19 cellular contexts compared by ENCODE assay signal in genomic region chr11:127412722-127413121, GRCh38.
A peak's percentile ranks its signal among the peaks of the same experiment; 100 is the strongest.
DNase-seq lines count a peak whose midpoint lies in the region; ATAC-seq and TF ChIP-seq lines count a peak whose summit lies in the region.
"Had no signal": no experiment of that assay in that cellular context is flagged by ENCODE, and none has a peak within 500 bp of the region (broad histone marks: within the 10 kb centered on the region; RNA-seq: fewer than 3 reads in every experiment).

No MANE protein-coding gene starts in this region.

- peaks cover 5% of the 10 kb centered on the region for H3K9me3 Mint-ChIP-seq in activated CD8-positive, alpha-beta T cell treated with anti-CD3 and anti-CD28 coated beads for 36 hours

- intact Hi-C loops in mucosa of descending colon (cut with DNase I, micrococcal nuclease): no loop called here
- intact Hi-C loops in activated CD8-positive, alpha-beta T cell treated with anti-CD3 and anti-CD28 coated beads for 36 hours (cut with micrococcal nuclease): no loop called here

- no peaks in the 10 kb centered on the region for H3K4me1 ChIP-seq in mucosa of descending colon (ENCODE audit: low read depth)
- H3K4me1 ChIP-seq: BE2C, SJSA1 had no signal

- no peak overlapping the region for H3K27ac Mint-ChIP-seq in activated CD8-positive, alpha-beta T cell treated with anti-CD3 and anti-CD28 coated beads for 36 hours
- H3K27ac Mint-ChIP-seq: CD4-positive, alpha-beta T cell; HFFc6 had no signal

- peak in 2 of 3 experiments; percentile 36 to 53 for DNase-seq in NCI-H1417 (lab: John Stamatoyannopoulos, UW)
- no peak for DNase-seq in NCI-H1417 treated with DMSO at 0.1 percent for 48 hours (lab: John Stamatoyannopoulos, UW)
- DNase-seq in H7: peak; percentile 14
- DNase-seq in NCI-H774 (lab: John Stamatoyannopoulos, UW): peak; percentile 78
- DNase-seq in mucosa of descending colon: peak in 2 of 3 donors; percentile 4 to 28
- DNase-seq in GDM1 (lab: John Stamatoyannopoulos, UW): no peak
- DNase-seq in activated CD8-positive, alpha-beta T cell treated with anti-CD3 and anti-CD28 coated beads for 36 hours: no peak
- DNase-seq: 8988T; BE2C; CD4-positive, alpha-beta T cell; GF-D8; HFFc6; NCI-H1105; NCI-H1930; NCI-H2171 treated with DMSO at 0.1 percent for 48 hours; NCI-H524 treated with DMSO at 0.1 percent for 48 hours; PC-3 had no signal

- no peaks in the 10 kb centered on the region for H3K27me3 Mint-ChIP-seq in activated CD8-positive, alpha-beta T cell treated with anti-CD3 and anti-CD28 coated beads for 36 hours
- H3K27me3 Mint-ChIP-seq: CD4-positive, alpha-beta T cell had no signal

- H3K4me3 ChIP-seq in H7 (ENCODE audit: insufficient read depth, low read depth, low read length): no peak overlapping the region
- H3K4me3 ChIP-seq in mucosa of descending colon: no peak overlapping the region
- H3K4me3 ChIP-seq: SJSA1 had no signal

- peaks cover 5% of the 10 kb centered on the region for H3K9me3 ChIP-seq in mucosa of descending colon
- H3K9me3 ChIP-seq: BE2C, SJSA1 had no signal

- POLR2A ChIA-PET in activated CD8-positive, alpha-beta T cell treated with anti-CD3 and anti-CD28 coated beads for 36 hours (lab: Charles Lee): no interaction called here

- no peaks in the 10 kb centered on the region for H3K27me3 ChIP-seq in H7 (ENCODE audit: control insufficient read depth, insufficient read depth, low read length)
- H3K27me3 ChIP-seq: BE2C, SJSA1 had no signal

- no peaks in the 10 kb centered on the region for H3K4me1 Mint-ChIP-seq in activated CD8-positive, alpha-beta T cell treated with anti-CD3 and anti-CD28 coated beads for 36 hours (ENCODE audit: low read depth)

- H3K36me3 Mint-ChIP-seq in activated CD8-positive, alpha-beta T cell treated with anti-CD3 and anti-CD28 coated beads for 36 hours (ENCODE audit: low read depth): no peaks in the 10 kb centered on the region

- H3K36me3 ChIP-seq in H7 (replicated peaks; ENCODE audit: control insufficient read depth, insufficient read depth, low read length) (no peaks in the 10 kb centered on the region), mucosa of descending colon (ENCODE audit: low read depth) (no peaks in the 10 kb centered on the region)
- H3K36me3 ChIP-seq: BE2C, SJSA1 had no signal

- ATAC-seq in mucosa of descending colon (peak; percentile 49), HG02623 (IDR thresholded peaks at IDR 0.05; ENCODE audit: unreplicated experiment) (no peak)
- ATAC-seq in activated CD8-positive, alpha-beta T cell treated with anti-CD3 and anti-CD28 coated beads for 36 hours: no peak
- ATAC-seq: PC-3 had no signal

- no peak for TF ChIP-seq CTCF in mucosa of descending colon (IDR thresholded peaks at IDR 0.05)
- TF ChIP-seq CTCF in activated CD8-positive, alpha-beta T cell treated with anti-CD3 and anti-CD28 coated beads for 36 hours (IDR thresholded peaks at IDR 0.05): no peak

- CTCF ChIA-PET in activated CD8-positive, alpha-beta T cell treated with anti-CD3 and anti-CD28 coated beads for 36 hours (lab: Charles Lee): no interaction called here

- H3K4me3 Mint-ChIP-seq in activated CD8-positive, alpha-beta T cell treated with anti-CD3 and anti-CD28 coated beads for 36 hours: no peak overlapping the region
- H3K4me3 Mint-ChIP-seq: CD4-positive, alpha-beta T cell; HFFc6 had no signal

Comparison
In these comparisons a context has a peak if more than half of its experiments do, and no peak if none do; other contexts are left out.
1. DNase-seq: peak in NCI-H1417 (2 of 3), H7 (single experiment), NCI-H774 (single experiment) and mucosa of descending colon (2 of 3); none in NCI-H1417 treated with DMSO at 0.1 percent for 48 hours (single experiment), GDM1 (single experiment) and activated CD8-positive, alpha-beta T cell treated with anti-CD3 and anti-CD28 coated beads for 36 hours (single experiment).